In the genomic region with DNA sequence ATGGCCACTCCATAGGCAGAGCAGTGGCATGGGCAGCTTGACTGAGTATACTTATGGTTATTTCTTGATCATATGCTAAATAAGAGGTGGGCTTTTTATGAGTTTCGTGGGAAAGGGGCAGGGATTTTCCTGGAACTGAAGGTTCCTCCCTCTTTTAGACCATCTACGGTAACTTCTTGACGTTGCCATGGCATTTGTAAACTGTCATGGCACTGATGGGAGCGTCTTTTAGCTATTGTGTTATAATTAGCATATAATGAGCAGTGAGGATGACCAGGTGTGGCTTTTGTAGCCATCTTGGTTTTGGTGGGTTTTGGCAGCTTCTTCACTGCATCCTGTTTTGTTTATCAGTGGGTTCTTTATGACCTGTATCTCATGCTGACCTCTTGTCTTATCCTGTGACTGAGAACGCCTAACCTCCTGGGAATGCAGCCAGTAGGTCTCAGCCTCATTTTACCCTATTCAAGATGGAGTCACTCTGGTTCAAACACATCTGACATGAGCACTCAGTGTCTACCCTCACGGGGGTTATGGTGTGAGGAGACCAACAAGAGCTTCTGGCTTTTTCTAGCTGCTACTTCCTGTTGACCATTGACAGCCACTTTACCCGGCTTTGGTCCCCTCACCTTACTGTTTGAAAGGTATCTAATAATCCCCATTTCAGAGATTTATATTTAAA, we compare ENCODE assay signal across 24 cellular contexts.
"Had no signal": no experiment of that assay in that cellular context is flagged by ENCODE, and none has a peak within 500 bp of the region (broad histone marks: within the 10 kb centered on the region; RNA-seq: fewer than 3 reads in every experiment).

No MANE protein-coding gene starts in this region.

- H3K27me3 Mint-ChIP-seq: activated B cell treated with CpG ODN at 0.5 μM for 24 hours; activated CD4-positive, alpha-beta T cell treated with anti-CD3 and anti-CD28 coated beads for 36 hours; activated naive CD4-positive, alpha-beta T cell treated with anti-CD3 and anti-CD28 coated beads, Interleukin-2, amount 10 ng/mL, durations not matched to agents 7 days and 5 days; activated naive CD8-positive, alpha-beta T cell treated with anti-CD3 and anti-CD28 coated beads, Interleukin-2, amount 10 ng/mL, durations not matched to agents 7 days and 5 days; activated T-cell treated with anti-CD3 and anti-CD28 coated beads, Interleukin-2, amount 50 U/mL, for 24 hours; naive B cell; stimulated activated naive CD8-positive, alpha-beta T cell treated with anti-CD3 and anti-CD28 coated beads, Interleukin-15, Interleukin-2, amounts not matched to agents 100 ng/mL and 50 ng/mL, for 24 hours had no signal

- H3K36me3 Mint-ChIP-seq: activated naive CD4-positive, alpha-beta T cell treated with anti-CD3 and anti-CD28 coated beads, Interleukin-2, amount 10 ng/mL, durations not matched to agents 7 days and 5 days; activated naive CD8-positive, alpha-beta T cell treated with anti-CD3 and anti-CD28 coated beads, Interleukin-2, amount 10 ng/mL, durations not matched to agents 7 days and 5 days; mesothelial cell of epicardium; naive B cell had no signal

- H3K27ac Mint-ChIP-seq: activated B cell treated with CpG ODN at 0.5 μM for 24 hours; activated CD4-positive, alpha-beta T cell treated with anti-CD3 and anti-CD28 coated beads for 36 hours; activated naive CD4-positive, alpha-beta T cell treated with anti-CD3 and anti-CD28 coated beads, Interleukin-2, amount 10 ng/mL, durations not matched to agents 7 days and 5 days; activated naive CD8-positive, alpha-beta T cell treated with anti-CD3 and anti-CD28 coated beads, Interleukin-2, amount 10 ng/mL, durations not matched to agents 7 days and 5 days; activated T-cell treated with anti-CD3 and anti-CD28 coated beads, Interleukin-2, amount 50 U/mL, for 24 hours; mesothelial cell of epicardium; stimulated activated effector memory CD8-positive, alpha-beta T cell treated with anti-CD3 and anti-CD28 coated beads, Interleukin-12 subunit alpha, Interleukin-12 subunit beta, amount 100 ng/mL, for 72 hours; stimulated activated naive CD8-positive, alpha-beta T cell treated with anti-CD3 and anti-CD28 coated beads, Interleukin-15, Interleukin-2, amounts not matched to agents 100 ng/mL and 50 ng/mL, for 24 hours; T-helper 1 cell treated with Interleukin-12 subunit alpha and Interleukin-12 subunit beta and Interleukin-4 antibody, amounts not matched to agents 30 μg/mL and 1 μg/mL, for 36 hours had no signal

- DNase-seq: activated B cell treated with CpG ODN at 0.5 μM for 24 hours; activated CD4-positive, alpha-beta T cell treated with anti-CD3 and anti-CD28 coated beads for 36 hours; activated CD8-positive, alpha-beta memory T cell treated with anti-CD3 and anti-CD28 coated beads, Interleukin-2, amount 50 U/mL, for 4 hours; activated gamma-delta T cell; activated naive CD4-positive, alpha-beta T cell treated with anti-CD3 and anti-CD28 coated beads, Interleukin-2, amount 10 ng/mL, durations not matched to agents 7 days and 5 days; activated naive CD8-positive, alpha-beta T cell treated with anti-CD3 and anti-CD28 coated beads, Interleukin-2, amount 10 ng/mL, durations not matched to agents 7 days and 5 days; activated T-cell treated with anti-CD3 and anti-CD28 coated beads, Interleukin-2, amount 50 U/mL, for 24 hours; brain microvascular endothelial cell; cortex of kidney; left cardiac atrium; mammary epithelial cell; naive B cell; nucleus accumbens; psoas muscle; sigmoid colon; small intestine; stimulated activated CD4-positive, alpha-beta T cell treated with anti-CD3 and anti-CD28 coated beads, Interleukin-4, amount 100 ng/mL, for 24 hours; T-helper 9 cell; upper lobe of left lung had no signal

- H3K9me3 Mint-ChIP-seq: activated B cell treated with CpG ODN at 0.5 μM for 24 hours; activated naive CD4-positive, alpha-beta T cell treated with anti-CD3 and anti-CD28 coated beads, Interleukin-2, amount 10 ng/mL, durations not matched to agents 7 days and 5 days; activated naive CD8-positive, alpha-beta T cell treated with anti-CD3 and anti-CD28 coated beads, Interleukin-2, amount 10 ng/mL, durations not matched to agents 7 days and 5 days; activated T-cell treated with anti-CD3 and anti-CD28 coated beads, Interleukin-2, amount 50 U/mL, for 24 hours; mesothelial cell of epicardium; naive B cell; neural crest cell; stimulated activated effector memory CD8-positive, alpha-beta T cell treated with anti-CD3 and anti-CD28 coated beads, Interleukin-12 subunit alpha, Interleukin-12 subunit beta, amount 100 ng/mL, for 72 hours; stimulated activated naive CD8-positive, alpha-beta T cell treated with anti-CD3 and anti-CD28 coated beads, Interleukin-15, Interleukin-2, amounts not matched to agents 100 ng/mL and 50 ng/mL, for 24 hours; T-helper 1 cell treated with Interleukin-12 subunit alpha and Interleukin-12 subunit beta and Interleukin-4 antibody, amounts not matched to agents 30 μg/mL and 1 μg/mL, for 36 hours had no signal

- H3K4me3 Mint-ChIP-seq: activated B cell treated with CpG ODN at 0.5 μM for 24 hours; activated CD4-positive, alpha-beta T cell treated with anti-CD3 and anti-CD28 coated beads for 36 hours; activated naive CD4-positive, alpha-beta T cell treated with anti-CD3 and anti-CD28 coated beads, Interleukin-2, amount 10 ng/mL, durations not matched to agents 7 days and 5 days; activated naive CD8-positive, alpha-beta T cell treated with anti-CD3 and anti-CD28 coated beads, Interleukin-2, amount 10 ng/mL, durations not matched to agents 7 days and 5 days; activated T-cell treated with anti-CD3 and anti-CD28 coated beads, Interleukin-2, amount 50 U/mL, for 24 hours; mesothelial cell of epicardium; naive B cell; neural crest cell; stimulated activated effector memory CD8-positive, alpha-beta T cell treated with anti-CD3 and anti-CD28 coated beads, Interleukin-12 subunit alpha, Interleukin-12 subunit beta, amount 100 ng/mL, for 72 hours; stimulated activated naive CD8-positive, alpha-beta T cell treated with anti-CD3 and anti-CD28 coated beads, Interleukin-15, Interleukin-2, amounts not matched to agents 100 ng/mL and 50 ng/mL, for 24 hours; T-helper 1 cell treated with Interleukin-12 subunit alpha and Interleukin-12 subunit beta and Interleukin-4 antibody, amounts not matched to agents 30 μg/mL and 1 μg/mL, for 36 hours had no signal
